In the genomic region with DNA sequence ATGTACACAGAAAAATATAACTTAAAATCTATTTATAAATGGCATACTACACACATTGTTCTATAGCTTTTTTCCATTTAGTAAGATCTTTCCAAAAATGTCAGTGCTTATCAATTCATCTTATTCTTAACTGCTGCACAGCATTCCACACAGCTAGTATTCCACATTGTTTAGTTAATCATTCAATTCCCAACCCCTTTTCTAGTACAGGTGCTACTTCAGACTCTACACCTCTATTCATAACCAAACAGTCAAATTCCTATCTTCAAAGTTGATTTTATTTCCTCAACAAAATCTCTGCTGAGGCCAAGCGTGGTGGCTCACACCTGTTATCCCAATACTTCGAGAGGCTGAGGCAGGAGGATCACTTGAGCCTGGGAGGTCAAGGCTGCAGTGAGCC, we compare ENCODE assay signal across 16 cellular contexts. TPM values are rescaled to one million over a fixed set of nuclear protein-coding genes. Genes with fewer than 3 reads are reported as not detected.
A peak's percentile ranks its signal among the peaks of the same experiment; 100 is the strongest.
DNase-seq lines count a peak whose midpoint lies in the region; ATAC-seq and TF ChIP-seq lines count a peak whose summit lies in the region.
"Had no signal": no experiment of that assay in that cellular context is flagged by ENCODE, and none has a peak within 500 bp of the region (broad histone marks: within the 10 kb centered on the region; RNA-seq: fewer than 3 reads in every experiment).

No MANE protein-coding gene starts in this region.

- H3K27ac ChIP-seq in SK-N-MC: peak overlapping the region; percentile 55
- H3K27ac ChIP-seq in thyroid gland: peak overlapping the region in 2 of 3 donors; percentile 19 to 26

- H3K4me1 ChIP-seq in thyroid gland: peaks cover 29 to 37% of the 10 kb centered on the region in 2 donors

- peak overlapping the region; percentile 51 for H3K27ac Mint-ChIP-seq in activated T-cell treated with anti-CD3 and anti-CD28 coated beads, Interleukin-2, amount 50 U/mL, for 24 hours
- H3K27ac Mint-ChIP-seq: GM23338 had no signal

- intact Hi-C loops in thyroid gland (cut with DNase I): loop anchor here (10.0 kb wide), 1 partner anchor 346 kb away; no protein-coding TSS in a partner anchor

- peaks cover 47% of the 10 kb centered on the region for H3K4me1 Mint-ChIP-seq in activated T-cell treated with anti-CD3 and anti-CD28 coated beads, Interleukin-2, amount 50 U/mL, for 24 hours (ENCODE audit: low read depth)

- no peak overlapping the region for H3K9ac ChIP-seq in SK-N-MC (ENCODE audit: insufficient read length)

- peaks cover 25% of the 10 kb centered on the region for H3K36me3 ChIP-seq in SK-N-MC (ENCODE audit: insufficient read depth, low read length)
- H3K36me3 ChIP-seq in thyroid gland: peaks cover 10 to 15% of the 10 kb centered on the region in 2 donors

- no peaks in the 10 kb centered on the region for H3K9me3 Mint-ChIP-seq in activated T-cell treated with anti-CD3 and anti-CD28 coated beads, Interleukin-2, amount 50 U/mL, for 24 hours

- DNase-seq in activated T-cell treated with anti-CD3 and anti-CD28 coated beads, Interleukin-2, amount 50 U/mL, for 24 hours: no peak
- no peak for DNase-seq in activated T-cell treated with anti-CD3 and anti-CD28 coated beads, Interleukin-2, amount 50 U/mL, for 1 hour
- DNase-seq in SK-N-MC (ENCODE audit: low read depth, low spot score) (no peak), left kidney (ENCODE audit: low read depth, low spot score) (peak; percentile 35), thyroid gland (no peak), GM13976 (ENCODE audit: low spot score) (no peak)
- DNase-seq: activated gamma-delta T cell; kidney glomerular epithelial cell; MG63; NCI-H2081 treated with DMSO at 0.1 percent for 48 hours; NCI-H748 treated with DMSO at 0.1 percent for 48 hours; stimulated activated CD4-positive, alpha-beta T cell treated with anti-CD3 and anti-CD28 coated beads, Interleukin-15, amount 100 ng/mL, for 24 hours; T1000 had no signal

- ATAC-seq in HG02938 (IDR thresholded peaks at IDR 0.05; ENCODE audit: unreplicated experiment): no peak
- ATAC-seq in HG03457 (IDR thresholded peaks at IDR 0.05; ENCODE audit: unreplicated experiment): no peak
- ATAC-seq: GM23338 had no signal

- no peaks in the 10 kb centered on the region for H3K27me3 ChIP-seq in thyroid gland
- H3K27me3 ChIP-seq: MG63 had no signal

- peaks cover 1% of the 10 kb centered on the region for H3K9me3 ChIP-seq in SK-N-MC (ENCODE audit: low read depth, low read length)
- H3K9me3 ChIP-seq in thyroid gland: no peaks in the 10 kb centered on the region
- H3K9me3 ChIP-seq: MG63 had no signal

- in situ Hi-C loops in GM13976 (cut with MboI; ENCODE audit: low sequenced_read_pairs, unreplicated experiment): loop anchor here (25.0 kb wide), 1 partner anchor 348 kb away; no protein-coding TSS in a partner anchor

- H3K36me3 Mint-ChIP-seq in activated T-cell treated with anti-CD3 and anti-CD28 coated beads, Interleukin-2, amount 50 U/mL, for 24 hours (ENCODE audit: low read depth): peaks cover 51% of the 10 kb centered on the region

- H3K4me3 Mint-ChIP-seq in activated T-cell treated with anti-CD3 and anti-CD28 coated beads, Interleukin-2, amount 50 U/mL, for 24 hours: no peak overlapping the region
- H3K4me3 Mint-ChIP-seq: GM23338 had no signal

- TF ChIP-seq POLR2A in thyroid gland (IDR thresholded peaks at IDR 0.05): no peak

- H3K27me3 Mint-ChIP-seq in activated T-cell treated with anti-CD3 and anti-CD28 coated beads, Interleukin-2, amount 50 U/mL, for 24 hours: no peaks in the 10 kb centered on the region

- H3K4me3 ChIP-seq in SK-N-MC (no peak overlapping the region), thyroid gland (replicated peaks in 1 of 3) (no peak overlapping the region)
- H3K4me3 ChIP-seq: GM23338, MG63 had no signal

- WGBS in thyroid gland, 2 donors: 84 to 92% methylated on average over 2 of the region's 2 CpGs

- TF ChIP-seq CTCF in thyroid gland (IDR thresholded peaks at IDR 0.05) (no peak), GM13976 (IDR thresholded peaks at IDR 0.05; ENCODE audit: borderline replicate concordance, control extremely low read depth, extremely low read depth, insufficient read depth, missing control alignments) (no peak)

RNA-seq across cellular contexts. Expression of a gene that starts 12.3 kb away (rescaled TPM):
- total RNA-seq in thyroid gland: 10 to 100 TPM; 65.4 to 84.6 (median 76.9) TPM

RNA-seq across cellular contexts. Expression of a gene that starts 37.2 kb away (rescaled TPM):
- 100 to 1,000 TPM; 289 to 559 (median 388) TPM for total RNA-seq in thyroid gland
